ENCODE assay signal across 8 cellular contexts in genomic region chr5:14665110-14665822, GRCh38. TPM values are rescaled to one million over a fixed set of nuclear protein-coding genes. Genes with fewer than 3 reads are reported as not detected.
DNase-seq lines count a peak whose midpoint lies in the region; ATAC-seq and TF ChIP-seq lines count a peak whose summit lies in the region.

No MANE protein-coding gene starts in this region.

- peak overlapping the region; percentile 68 for H3K4me3 ChIP-seq in HL-60 (replicated peaks; ENCODE audit: insufficient read depth, low read length)
- H3K4me3 ChIP-seq in SK-N-MC, result peak overlapping the region; percentile 96
- peak overlapping the region; percentile 89 for H3K4me3 ChIP-seq in lung

- H3K27me3 ChIP-seq in HL-60 (ENCODE audit: insufficient read depth, poor library complexity, severe bottlenecking) (no peaks in the 10 kb centered on the region), lung (ENCODE audit: control insufficient read depth, insufficient read depth) (no peaks in the 10 kb centered on the region)

- DNase-seq in ELR (ENCODE audit: low read depth) (peak; percentile 58), HL-60 (ENCODE audit: low read depth in 1 of 2, low spot score in 1 of 2) (peak in 1 of 2 experiments; percentile 34), SK-N-MC (ENCODE audit: low read depth, low spot score) (no peak), dermis blood vessel endothelial cell (peak; percentile 46), lung (ENCODE audit: low spot score) (no peak), superior temporal gyrus (ENCODE audit: extremely low spot score) (peak; percentile 37)
- DNase-seq in effector CD4-positive, alpha-beta T cell, result no peak

- no peak for ATAC-seq in lung (ENCODE audit: insufficient read depth, low FRiP score)
- no peak for ATAC-seq in HG02973 (IDR thresholded peaks at IDR 0.05; ENCODE audit: unreplicated experiment)

- 1 to 2% methylated on average over 20 of the region's 20 CpGs for whole genome bisulfite sequencing in lung, 2 donors

- H3K9ac ChIP-seq in SK-N-MC (ENCODE audit: insufficient read length), result peak overlapping the region; percentile 85

- H3K9me3 ChIP-seq in SK-N-MC (ENCODE audit: low read depth, low read length), result no peaks in the 10 kb centered on the region
- H3K9me3 ChIP-seq in lung (ENCODE audit: control insufficient read depth in 2 of 2, insufficient read depth in 1 of 2, low read length in 1 of 2), result no peaks in the 10 kb centered on the region

- peaks cover 7 to 12% of the 10 kb centered on the region in 2 donors for H3K4me1 ChIP-seq in lung (ENCODE audit: control insufficient read depth in 2 of 2, insufficient read depth in 2 of 2, low read length in 2 of 2)

- H3K27ac ChIP-seq in HL-60 (replicated peaks), result peak overlapping the region; percentile 63
- no peak overlapping the region for H3K27ac ChIP-seq in SK-N-MC
- H3K27ac ChIP-seq in lung (ENCODE audit: low read depth in 1 of 2, low read length in 1 of 2), result peak overlapping the region; percentile 97 to 99

- H3K36me3 ChIP-seq in SK-N-MC (ENCODE audit: insufficient read depth, low read length) (no peaks in the 10 kb centered on the region), lung (ENCODE audit: control insufficient read depth in 2 of 2, insufficient read depth in 2 of 2, low read length in 2 of 2) (no peaks in the 10 kb centered on the region)

- TF ChIP-seq CTCF in HL-60 (IDR thresholded peaks at IDR 0.05; ENCODE audit: insufficient read depth, low read length) (no peak), lung (IDR thresholded peaks at IDR 0.05; ENCODE audit: control extremely low read depth, extremely low read depth) (no peak)

RNA-seq across cellular contexts. Expression of gene OTULIN, which starts 0.7 kb away (rescaled TPM):
- 26.3 and 31.0 TPM in 2 replicates for total RNA-seq in dermis blood vessel endothelial cell
- 10 to 100 TPM; 32.7 to 35.6 TPM for total RNA-seq in lung
- 10 to 100 TPM in 1 of 2 donors, 1 to 10 TPM in 1; 7.5 to 11.1 TPM for polyA plus RNA-seq in lung

Comparison
In these comparisons a context has a peak if more than half of its experiments do, and no peak if none do; other contexts are left out.
1. DNase-seq: peak in ELR (single experiment), dermis blood vessel endothelial cell (single experiment) and superior temporal gyrus (single experiment); none in SK-N-MC (single experiment), lung (single experiment) and effector CD4-positive, alpha-beta T cell (single experiment).
2. Peak in every context shown above with its lines, with median percentiles within 50 percentile points of each other: H3K4me3 ChIP-seq.